Comparison of ENCODE assay signal across 29 cellular contexts in genomic region chr12:13126494-13126893, GRCh38. TPM values are rescaled to one million over a fixed set of nuclear protein-coding genes. Genes with fewer than 3 reads are reported as not detected.
"Had no signal": no experiment of that assay in that cellular context is flagged by ENCODE, and none has a peak within 500 bp of the region (broad histone marks: within the 10 kb centered on the region; RNA-seq: fewer than 3 reads in every experiment).

No MANE protein-coding gene starts in this region.

- H3K27me3 ChIP-seq: ascending aorta, brain microvascular endothelial cell, gastrocnemius medialis, hepatocyte, right lobe of liver, uterus had no signal

- H3K27ac ChIP-seq: ascending aorta, brain microvascular endothelial cell, gastrocnemius medialis, right lobe of liver, skin epidermis, uterus had no signal

- FAIRE-seq: endothelial cell of umbilical vein, kidney had no signal

- H3K9me3 ChIP-seq: ascending aorta, gastrocnemius medialis, right lobe of liver, uterus had no signal

- H3K36me3 ChIP-seq: ascending aorta, brain microvascular endothelial cell, gastrocnemius medialis, right lobe of liver, uterus had no signal

- ATAC-seq: gastrocnemius medialis; naive thymus-derived CD4-positive, alpha-beta T cell; right lobe of liver; stimulated activated naive CD8-positive, alpha-beta T cell treated with anti-CD3 and anti-CD28 coated beads, Interleukin-15, amount 100 ng/mL, for 72 hours had no signal

- H3K27ac Mint-ChIP-seq: activated naive CD8-positive, alpha-beta T cell; memory B cell; naive thymus-derived CD4-positive, alpha-beta T cell; stimulated activated effector memory CD8-positive, alpha-beta T cell treated with anti-CD3 and anti-CD28 coated beads, Interleukin-12 subunit alpha, Interleukin-12 subunit beta, amount 100 ng/mL, for 72 hours; stimulated activated naive CD8-positive, alpha-beta T cell treated with anti-CD3 and anti-CD28 coated beads, Interleukin-15, amount 100 ng/mL, for 72 hours had no signal

- H3K4me1 Mint-ChIP-seq: memory B cell; stimulated activated effector memory CD8-positive, alpha-beta T cell treated with anti-CD3 and anti-CD28 coated beads, Interleukin-12 subunit alpha, Interleukin-12 subunit beta, amount 100 ng/mL, for 72 hours; stimulated activated naive CD8-positive, alpha-beta T cell treated with anti-CD3 and anti-CD28 coated beads, Interleukin-15, amount 100 ng/mL, for 72 hours had no signal

- H2AFZ ChIP-seq: hepatocyte had no signal

- H3K79me2 ChIP-seq: hepatocyte had no signal

- H3K27me3 Mint-ChIP-seq: stimulated activated naive CD8-positive, alpha-beta T cell treated with anti-CD3 and anti-CD28 coated beads, Interleukin-15, amount 100 ng/mL, for 72 hours had no signal

- DNase-seq: activated CD4-positive, alpha-beta T cell treated with anti-CD3 and anti-CD28 coated beads for 4 hours; activated CD4-positive, alpha-beta T cell treated with anti-CD3 and anti-CD28 coated beads, Interleukin-2, amount 50 U/mL, for 4 hours; activated CD8-positive, alpha-beta memory T cell treated with anti-CD3 and anti-CD28 coated beads for 24 hours; activated effector memory CD4-positive, alpha-beta T cell treated with Interleukin-2 at 50 U/mL for 16 hours; activated naive CD4-positive, alpha-beta T cell treated with Interleukin-2 at 50 U/mL for 16 hours; brain microvascular endothelial cell; cortex of kidney; gastrocnemius medialis; glutamatergic neuron; kidney; midbrain; naive thymus-derived CD4-positive, alpha-beta T cell; right lobe of liver; stimulated activated CD4-positive, alpha-beta T cell treated with anti-CD3 and anti-CD28 coated beads, Interleukin-4, amount 100 ng/mL, for 24 hours; stimulated activated naive CD8-positive, alpha-beta T cell treated with anti-CD3 and anti-CD28 coated beads, Interleukin-15, amount 100 ng/mL, for 72 hours; substantia nigra; uterus had no signal

- H3K4me1 ChIP-seq: ascending aorta, gastrocnemius medialis, right lobe of liver, uterus had no signal

- H3K9me3 Mint-ChIP-seq: memory B cell; naive thymus-derived CD4-positive, alpha-beta T cell; stimulated activated effector memory CD8-positive, alpha-beta T cell treated with anti-CD3 and anti-CD28 coated beads, Interleukin-12 subunit alpha, Interleukin-12 subunit beta, amount 100 ng/mL, for 72 hours; stimulated activated naive CD8-positive, alpha-beta T cell treated with anti-CD3 and anti-CD28 coated beads, Interleukin-15, amount 100 ng/mL, for 72 hours had no signal

- H3K36me3 Mint-ChIP-seq: activated naive CD8-positive, alpha-beta T cell; memory B cell; naive thymus-derived CD4-positive, alpha-beta T cell; stimulated activated effector memory CD8-positive, alpha-beta T cell treated with anti-CD3 and anti-CD28 coated beads, Interleukin-12 subunit alpha, Interleukin-12 subunit beta, amount 100 ng/mL, for 72 hours; type B pancreatic cell had no signal

- H3K4me3 Mint-ChIP-seq: activated naive CD8-positive, alpha-beta T cell; memory B cell; naive thymus-derived CD4-positive, alpha-beta T cell; stimulated activated effector memory CD8-positive, alpha-beta T cell treated with anti-CD3 and anti-CD28 coated beads, Interleukin-12 subunit alpha, Interleukin-12 subunit beta, amount 100 ng/mL, for 72 hours; stimulated activated naive CD8-positive, alpha-beta T cell treated with anti-CD3 and anti-CD28 coated beads, Interleukin-15, amount 100 ng/mL, for 72 hours; type B pancreatic cell had no signal

- H3K4me3 ChIP-seq: ascending aorta, gastrocnemius medialis, hepatocyte, right lobe of liver, skin epidermis, uterus had no signal

- H3K4me2 ChIP-seq: hepatocyte had no signal

RNA-seq across cellular contexts. Expression of gene GSG1, which starts 23.0 kb away (rescaled TPM):
- total RNA-seq: ascending aorta; chondrocyte; endothelial cell of umbilical vein; gastrocnemius medialis; hepatocyte; lower leg skin; naive thymus-derived CD4-positive, alpha-beta T cell; posterior vena cava; right lobe of liver; T-helper 1 cell treated with Interleukin-12 subunit alpha and Interleukin-12 subunit beta and Interleukin-4 antibody, amounts not matched to agents 30 ng/mL and 1 ng/mL, for 36 hours; uterus had no signal
- polyA plus RNA-seq: endothelial cell of umbilical vein; naive thymus-derived CD4-positive, alpha-beta T cell had no signal
